Comparison of ENCODE assay signal across 8 cellular contexts in genomic region chr2:636649-637405, GRCh38. TPM values are rescaled to one million over a fixed set of nuclear protein-coding genes. Genes with fewer than 3 reads are reported as not detected.
DNase-seq lines count a peak whose midpoint lies in the region; ATAC-seq and TF ChIP-seq lines count a peak whose summit lies in the region.

No MANE protein-coding gene starts in this region.

- DNase-seq in Right ventricle myocardium inferior (ENCODE audit: missing footprints) (no peak), cardiac septum (ENCODE audit: low spot score) (no peak), HT-29 (ENCODE audit: low spot score) (peak; percentile 65), SJCRH30 (peak; percentile 47 to 75), adrenal gland (peak; percentile 71 to 93 (median 85)), left cardiac atrium (peak; percentile 78), pulmonary artery endothelial cell (ENCODE audit: low read depth, low spot score) (peak; percentile 8)

- no peak overlapping the region for H3K27ac ChIP-seq in SJCRH30
- H3K27ac ChIP-seq in adrenal gland, result peak overlapping the region in 1 of 5 donors; percentile 30

- intact Hi-C loops in Right ventricle myocardium inferior (cut with DNase I), result loop anchor here (2.0 to 5.0 kb wide), 2 partner anchors 390 to 460 kb away; no protein-coding TSS in a partner anchor
- intact Hi-C loops in cardiac septum (cut with DNase I), result loop anchor here (5.0 kb wide), 1 partner anchor 465 kb away; no protein-coding TSS in a partner anchor
- intact Hi-C loops in adrenal gland (cut with DNase I), result loop anchor here in 1 of 2 donors (2.0 kb wide), 1 partner anchor 110 kb away; no protein-coding TSS in a partner anchor
- intact Hi-C loops in left cardiac atrium (cut with DNase I), result loop anchor here in 1 of 2 donors (5.0 kb wide), 1 partner anchor 390 kb away; no protein-coding TSS in a partner anchor

- TF ChIP-seq POLR2A in adrenal gland (IDR thresholded peaks at IDR 0.05), result no peak

- WGBS in adrenal gland, 4 donors, result 4 to 46% (median 17%) methylated on average over 25 to 56 of the region's 56 CpGs

- TF ChIP-seq CTCF in adrenal gland (IDR thresholded peaks at IDR 0.05), result peak; percentile 79 to 87 (median 80)

- no peak overlapping the region for H3K4me3 ChIP-seq in SJCRH30
- peak overlapping the region in 1 of 4 donors; percentile 38 for H3K4me3 ChIP-seq in adrenal gland

- H3K9me3 ChIP-seq in SJCRH30 (replicated peaks) (no peaks in the 10 kb centered on the region), adrenal gland (replicated peaks in 1 of 3) (no peaks in the 10 kb centered on the region)

- H3K4me1 ChIP-seq in SJCRH30, result no peaks in the 10 kb centered on the region
- peaks cover 0 to 13% of the 10 kb centered on the region in 2 donors for H3K4me1 ChIP-seq in adrenal gland (replicated peaks in 1 of 2)

- ATAC-seq in Right ventricle myocardium inferior (peak; percentile 76), left cardiac atrium (peak; percentile 70 to 86), GM19467 (IDR thresholded peaks at IDR 0.05; ENCODE audit: unreplicated experiment) (no peak)

- no peaks in the 10 kb centered on the region for H3K36me3 ChIP-seq in SJCRH30
- no peaks in the 10 kb centered on the region for H3K36me3 ChIP-seq in adrenal gland (replicated peaks in 1 of 2)

- no peaks in the 10 kb centered on the region for H3K27me3 ChIP-seq in SJCRH30
- no peaks in the 10 kb centered on the region for H3K27me3 ChIP-seq in adrenal gland

RNA-seq across cellular contexts. Expression of gene TMEM18, which starts 40.4 kb away (rescaled TPM):
- total RNA-seq in Right ventricle myocardium inferior (10.6 TPM), cardiac septum (8.8 TPM), adrenal gland (10 to 100 TPM; 17.2 to 39.2 (median 30.6) TPM), left cardiac atrium (10 to 100 TPM; 12.2 to 16.1 TPM), pulmonary artery endothelial cell (10.2 and 13.9 TPM in 2 replicates)
- 11.5 and 12.6 TPM in 2 replicates for total RNA-seq in HT-29 (2014; rRNA removed; shearing (Covaris generic))
- total RNA-seq in SJCRH30 (2014; rRNA removed; shearing (Covaris generic)), result 20.0 and 29.1 TPM in 2 replicates
- polyA plus RNA-seq in adrenal gland, result 10 to 100 TPM; 19.0 to 52.8 (median 39.1) TPM

Comparison
In these comparisons a context has a peak if more than half of its experiments do, and no peak if none do; other contexts are left out.
1. DNase-seq: peak in HT-29 (single experiment), SJCRH30 (2 of 2), adrenal gland (7 of 7), left cardiac atrium (single experiment) and pulmonary artery endothelial cell (single experiment); none in Right ventricle myocardium inferior (single experiment) and cardiac septum (single experiment).